Comparison of ENCODE assay signal across 8 cellular contexts in the genomic region with DNA sequence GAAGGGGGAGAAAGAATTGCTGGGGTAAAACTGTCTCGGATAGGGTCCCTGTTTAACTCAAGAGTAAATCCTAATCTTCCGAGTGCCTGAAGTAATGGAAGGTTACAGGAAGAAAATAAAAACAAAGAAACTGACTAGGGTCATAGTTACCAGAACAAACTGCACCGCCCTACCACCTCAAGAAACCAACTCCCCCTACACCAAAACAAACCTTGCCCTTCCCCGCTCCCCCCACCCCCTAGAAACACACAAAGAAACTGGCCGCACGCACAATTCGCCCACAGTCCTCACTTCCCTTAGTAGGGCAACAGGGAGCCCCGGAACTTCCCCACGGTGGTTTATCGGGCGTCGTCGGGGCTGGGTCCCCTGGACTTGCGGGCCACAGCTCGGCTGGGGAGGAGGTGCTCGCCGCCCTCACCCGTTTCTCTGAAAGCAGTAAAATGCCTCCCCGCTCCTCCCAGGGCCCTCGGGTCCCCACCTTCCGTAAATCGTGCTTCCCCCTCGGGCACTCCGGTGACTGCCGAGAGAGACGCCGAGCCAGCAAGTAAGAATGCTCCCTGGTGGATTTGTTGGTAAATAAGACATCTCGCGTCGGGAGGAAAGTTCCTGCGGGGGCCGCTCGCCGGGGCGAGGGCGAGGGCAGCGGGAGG. TPM values are rescaled to one million over a fixed set of nuclear protein-coding genes. Genes with fewer than 3 reads are reported as not detected.
DNase-seq lines count a peak whose midpoint lies in the region; FAIRE-seq and TF ChIP-seq lines count a peak whose summit lies in the region.

No MANE protein-coding gene starts in this region.

- DNase-seq in GM13976 (ENCODE audit: low spot score) (peak; percentile 57), H54 (ENCODE audit: insufficient read length, low spot score) (peak; percentile 28), NCI-H1105 treated with DMSO at 0.1 percent for 48 hours (lab: John Stamatoyannopoulos, UW) (peak; percentile 61), epithelial cell of proximal tubule (ENCODE audit: low read depth) (no peak), tibial nerve (ENCODE audit: low spot score in 2 of 2) (peak in 1 of 2 donors; percentile 9), NCI-H2227 treated with DMSO at 0.1 percent for 48 hours (lab: John Stamatoyannopoulos, UW) (no peak)
- DNase-seq in activated CD4-positive, alpha-beta memory T cell treated with anti-CD3 and anti-CD28 coated beads for 36 hours, result peak; percentile 75

- TF ChIP-seq POLR2A in H54 (IDR thresholded peaks at IDR 0.05; ENCODE audit: low read depth, low read length) (no peak), tibial nerve (IDR thresholded peaks at IDR 0.05) (no peak)

- POLR2A ChIA-PET in activated CD4-positive, alpha-beta memory T cell treated with anti-CD3 and anti-CD28 coated beads for 36 hours (lab: Charles Lee), result no interaction called here

- H3K36me3 Mint-ChIP-seq in activated CD4-positive, alpha-beta memory T cell treated with anti-CD3 and anti-CD28 coated beads for 36 hours, result peaks cover 27% of the 10 kb centered on the region

- H3K27me3 Mint-ChIP-seq in activated CD4-positive, alpha-beta memory T cell treated with anti-CD3 and anti-CD28 coated beads for 36 hours, result peaks cover 2% of the 10 kb centered on the region

- H3K36me3 ChIP-seq in neuron (ENCODE audit: insufficient read depth, low read length) (no peaks in the 10 kb centered on the region), tibial nerve (no peaks in the 10 kb centered on the region)

- H3K4me3 ChIP-seq in epithelial cell of proximal tubule (ENCODE audit: low read depth, low read length), result peak overlapping the region; percentile 96
- H3K4me3 ChIP-seq in neuron (ENCODE audit: low read length), result peak overlapping the region; percentile 94
- H3K4me3 ChIP-seq in tibial nerve, result peak overlapping the region; percentile 62 to 96 (median 81)

- H3K27ac ChIP-seq in tibial nerve, result peak overlapping the region; percentile 83 to 92 (median 88)

- no peak for TF ChIP-seq EP300 in tibial nerve (IDR thresholded peaks at IDR 0.05)

- in situ Hi-C loops in GM13976 (cut with MboI; ENCODE audit: low sequenced_read_pairs, unreplicated experiment), result no loop called here

- TF ChIP-seq CTCF in GM13976 (IDR thresholded peaks at IDR 0.05; ENCODE audit: borderline replicate concordance, control extremely low read depth, extremely low read depth, insufficient read depth, missing control alignments), result no peak
- no peak for TF ChIP-seq CTCF in epithelial cell of proximal tubule (conservative IDR thresholded peaks at IDR 0.05; ENCODE audit: low read depth, low read length)
- TF ChIP-seq CTCF in tibial nerve (IDR thresholded peaks at IDR 0.05), result no peak

- no peaks in the 10 kb centered on the region for H3K27me3 ChIP-seq in neuron (ENCODE audit: insufficient read depth, low read length)
- no peaks in the 10 kb centered on the region for H3K27me3 ChIP-seq in tibial nerve

- no peak overlapping the region for H2AFZ ChIP-seq in neuron (ENCODE audit: low read depth, low read length)

- intact Hi-C loops in activated CD4-positive, alpha-beta memory T cell treated with anti-CD3 and anti-CD28 coated beads for 36 hours (cut with micrococcal nuclease), result loop anchor here (2.0 to 10.0 kb wide), 8 partner anchors 251 to 1939 kb away; partner anchors contain the start of genes AMN1, CAPRIN2, DDX11 and DNM1L

- CTCF ChIA-PET in activated CD4-positive, alpha-beta memory T cell treated with anti-CD3 and anti-CD28 coated beads for 36 hours (lab: Charles Lee), result interaction anchor here (0.9 to 1.3 kb wide), 2 partner anchors 51 to 336 kb away, joined by 4 to 5 read pairs; partner anchors contain the start of gene ETFBKMT

- WGBS in tibial nerve, 2 donors, result 13 to 16% methylated on average over 33 to 36 of the region's 37 CpGs

- peaks cover 48% of the 10 kb centered on the region for H3K4me1 Mint-ChIP-seq in activated CD4-positive, alpha-beta memory T cell treated with anti-CD3 and anti-CD28 coated beads for 36 hours (ENCODE audit: low read depth)

- FAIRE-seq in H54 (lab: Jason Lieb, UNC), result no peak

- H3K9me3 Mint-ChIP-seq in activated CD4-positive, alpha-beta memory T cell treated with anti-CD3 and anti-CD28 coated beads for 36 hours, result no peaks in the 10 kb centered on the region

- H3K27ac Mint-ChIP-seq in activated CD4-positive, alpha-beta memory T cell treated with anti-CD3 and anti-CD28 coated beads for 36 hours, result peak overlapping the region; percentile 99

- no peaks in the 10 kb centered on the region for H3K9me3 ChIP-seq in neuron (ENCODE audit: low read length)
- H3K9me3 ChIP-seq in tibial nerve, result no peaks in the 10 kb centered on the region

- H3K4me1 ChIP-seq in neuron (ENCODE audit: insufficient read depth, low read length) (peaks cover 41% of the 10 kb centered on the region), tibial nerve (peaks cover 0 to 14% (median 0%) of the 10 kb centered on the region in 4 donors)

- peak overlapping the region; percentile 100 for H3K4me3 Mint-ChIP-seq in activated CD4-positive, alpha-beta memory T cell treated with anti-CD3 and anti-CD28 coated beads for 36 hours

RNA-seq across cellular contexts. Expression of gene SINHCAF, which starts 2.4 kb away (rescaled TPM):
- 100 to 1,000 TPM; 181 to 186 TPM for total RNA-seq in activated CD4-positive, alpha-beta memory T cell treated with anti-CD3 and anti-CD28 coated beads for 36 hours
- total RNA-seq in epithelial cell of proximal tubule (93.5 and 130 TPM in 2 replicates), tibial nerve (10 to 100 TPM in 2 of 4 donors, 1 to 10 TPM in 2; 7.5 to 18.6 (median 10.5) TPM)

Comparison
In these comparisons a context has a peak if more than half of its experiments do, and no peak if none do; other contexts are left out.
1. DNase-seq: peak in GM13976 (single experiment), H54 (single experiment), NCI-H1105 treated with DMSO at 0.1 percent for 48 hours (single experiment) and activated CD4-positive, alpha-beta memory T cell treated with anti-CD3 and anti-CD28 coated beads for 36 hours (single experiment); none in epithelial cell of proximal tubule (single experiment) and NCI-H2227 treated with DMSO at 0.1 percent for 48 hours (single experiment).
2. Peak in every context shown above with its lines, with median percentiles within 50 percentile points of each other: H3K4me3 ChIP-seq.